8 cellular contexts compared by ENCODE assay signal in the genomic region with DNA sequence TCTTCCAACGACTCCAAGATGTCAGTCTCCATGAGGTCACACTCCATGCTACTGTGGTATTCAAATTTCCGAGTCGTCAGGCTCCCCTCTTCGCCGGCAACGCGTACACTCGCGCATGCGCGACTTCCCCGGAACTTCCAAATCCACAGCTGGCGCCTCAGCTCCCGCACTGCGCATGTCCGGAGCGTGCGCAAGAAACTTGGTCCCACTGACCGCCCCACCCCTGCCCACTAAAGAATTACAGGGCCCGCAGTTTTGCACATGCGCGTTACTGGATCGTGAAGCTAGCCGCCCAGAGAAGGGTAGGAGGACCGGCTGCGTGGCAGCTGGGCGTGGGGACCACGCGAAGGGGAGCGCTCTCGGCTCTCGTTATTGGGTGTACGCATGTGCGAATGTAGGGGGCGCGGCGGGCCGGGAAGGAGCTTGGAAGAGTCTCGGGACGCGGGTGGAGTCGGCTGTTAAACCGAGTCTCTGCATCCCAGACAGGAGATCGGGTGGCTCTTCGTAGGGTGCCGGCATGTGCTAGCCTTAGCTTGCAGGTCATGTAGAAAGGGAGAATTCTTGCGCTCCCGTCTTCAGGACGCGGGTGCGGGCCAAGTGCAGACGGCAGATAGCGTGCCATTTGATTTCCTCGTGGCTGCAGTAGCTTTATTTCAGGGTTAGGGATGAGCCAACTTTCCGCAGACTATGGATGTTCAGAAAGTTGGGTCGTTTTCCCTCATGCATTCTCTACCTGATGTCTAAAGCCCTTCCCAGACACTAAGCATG. TPM values are rescaled to one million over a fixed set of nuclear protein-coding genes. Genes with fewer than 3 reads are reported as not detected.
DNase-seq lines count a peak whose midpoint lies in the region; ATAC-seq and TF ChIP-seq lines count a peak whose summit lies in the region.

TSS of gene FAM98A (minus strand) at position 125 of the 768 bp plus-strand sequence. CDS start at position 47, 78 bp downstream.

- no peaks in the 10 kb centered on the region for H3K9me3 Mint-ChIP-seq in HFFc6
- no peaks in the 10 kb centered on the region for H3K9me3 Mint-ChIP-seq in activated naive CD4-positive, alpha-beta T cell treated with anti-CD3 and anti-CD28 coated beads, Interleukin-2, amount 10 ng/mL, durations not matched to agents 7 days and 5 days

- no peaks in the 10 kb centered on the region for H3K9me3 ChIP-seq in SK-N-MC (ENCODE audit: low read depth, low read length)
- no peaks in the 10 kb centered on the region for H3K9me3 ChIP-seq in gastroesophageal sphincter
- H3K9me3 ChIP-seq in neutrophil, result no peaks in the 10 kb centered on the region

- peak; percentile 98 for DNase-seq in GM06990 (ENCODE audit: extremely low read depth, insufficient read length)
- peak; percentile 99 for DNase-seq in HFFc6
- peak; percentile 99 for DNase-seq in NB4 (ENCODE audit: low read depth)
- DNase-seq in SK-N-MC (ENCODE audit: low read depth, low spot score), result peak; percentile 96
- peak; percentile 99 for DNase-seq in activated naive CD4-positive, alpha-beta T cell treated with anti-CD3 and anti-CD28 coated beads, Interleukin-2, amount 10 ng/mL, durations not matched to agents 7 days and 5 days
- peak; percentile 88 to 100 (median 98) for DNase-seq in substantia nigra (lab: John Stamatoyannopoulos, UW)

- H3K27me3 Mint-ChIP-seq in HFFc6 (ENCODE audit: insufficient read depth), result peaks cover 3% of the 10 kb centered on the region; the same call in 1 of the 2 replicates
- peaks cover 3% of the 10 kb centered on the region for H3K27me3 Mint-ChIP-seq in activated naive CD4-positive, alpha-beta T cell treated with anti-CD3 and anti-CD28 coated beads, Interleukin-2, amount 10 ng/mL, durations not matched to agents 7 days and 5 days

- H3K4me3 ChIP-seq in GM06990 (replicated peaks; ENCODE audit: low read depth, low read length), result peak within 1 kb of the TSS; percentile 95
- H3K4me3 ChIP-seq in NB4 (ENCODE audit: low read depth, low read length), result peak within 1 kb of the TSS; percentile 92
- peak within 1 kb of the TSS; percentile 89 for H3K4me3 ChIP-seq in SK-N-MC
- peak within 1 kb of the TSS; percentile 63 to 87 for H3K4me3 ChIP-seq in gastroesophageal sphincter
- H3K4me3 ChIP-seq in neutrophil (ENCODE audit: low read depth in 1 of 2, low read length in 1 of 2), result peak within 1 kb of the TSS; percentile 80 to 96

- H3K27me3 ChIP-seq in GM06990 (replicated peaks; ENCODE audit: control insufficient read depth, insufficient read depth, low read length) (no peaks in the 10 kb centered on the region), gastroesophageal sphincter (no peaks in the 10 kb centered on the region), neutrophil (no peaks in the 10 kb centered on the region)

- H3K9ac ChIP-seq in SK-N-MC (ENCODE audit: insufficient read length), result peak within 1 kb of the TSS; percentile 81

- CTCF ChIA-PET in activated naive CD4-positive, alpha-beta T cell treated with anti-CD3 and anti-CD28 coated beads, Interleukin-2, amount 10 ng/mL, durations not matched to agents 7 days and 5 days (lab: Charles Lee), result interaction anchor here (0.8 to 1.9 kb wide), 4 partner anchors 16 to 124 kb away, joined by 3 to 11 read pairs (median 4); no protein-coding TSS in a partner anchor

- no peak for TF ChIP-seq EP300 in gastroesophageal sphincter (IDR thresholded peaks at IDR 0.05)

- TF ChIP-seq POLR2A in NB4 (IDR thresholded peaks at IDR 0.05; ENCODE audit: extremely low read depth, insufficient read length) (peak; percentile 61), gastroesophageal sphincter (IDR thresholded peaks at IDR 0.05) (peak; percentile 41 to 58)

- peak; percentile 98 for ATAC-seq in gastroesophageal sphincter

- H3K27ac ChIP-seq in SK-N-MC (0 out of 2 replicates have a peak within 1 kb of the TSS, but pooled peaks have one; percentile 4), gastroesophageal sphincter (peak within 1 kb of the TSS; percentile 60 to 94 (median 86)), neutrophil (peak within 1 kb of the TSS; percentile 36), substantia nigra (ENCODE audit: low read depth, low read length, poor library complexity, severe bottlenecking) (peak within 1 kb of the TSS; percentile 85)

- H3K4me1 Mint-ChIP-seq in HFFc6 (ENCODE audit: low read depth), result peaks cover 42% of the 10 kb centered on the region
- peaks cover 31% of the 10 kb centered on the region for H3K4me1 Mint-ChIP-seq in activated naive CD4-positive, alpha-beta T cell treated with anti-CD3 and anti-CD28 coated beads, Interleukin-2, amount 10 ng/mL, durations not matched to agents 7 days and 5 days

- 0% methylated on average over 18 to 24 of the region's 56 CpGs for WGBS in gastroesophageal sphincter (ENCODE audit: low coverage in 1 of 2), 2 donors

- H3K4me3 Mint-ChIP-seq in HFFc6, result peak within 1 kb of the TSS; percentile 94
- H3K4me3 Mint-ChIP-seq in activated naive CD4-positive, alpha-beta T cell treated with anti-CD3 and anti-CD28 coated beads, Interleukin-2, amount 10 ng/mL, durations not matched to agents 7 days and 5 days, result peak within 1 kb of the TSS; percentile 92

- TF ChIP-seq CTCF in GM06990 (IDR thresholded peaks at IDR 0.05; ENCODE audit: insufficient read depth, low read length, poor library complexity, severe bottlenecking) (peak; percentile 27), HFFc6 (IDR thresholded peaks at IDR 0.05) (peak; percentile 63), NB4 (IDR thresholded peaks at IDR 0.05; ENCODE audit: low read depth, low read length) (no peak), gastroesophageal sphincter (IDR thresholded peaks at IDR 0.05) (peak in 1 of 4 experiments; percentile 47), neutrophil (IDR thresholded peaks at IDR 0.05) (no peak)

- peaks cover 3 to 42% (median 11%) of the 10 kb centered on the region in 3 donors for H3K4me1 ChIP-seq in gastroesophageal sphincter
- H3K4me1 ChIP-seq in neutrophil (ENCODE audit: control insufficient read depth in 1 of 2, insufficient read depth in 1 of 2, low read depth in 1 of 2, low read length in 1 of 2), result peaks cover 12 to 16% of the 10 kb centered on the region in 2 experiments

- peak within 1 kb of the TSS; percentile 95 for H3K27ac Mint-ChIP-seq in HFFc6
- peak within 1 kb of the TSS; percentile 84 for H3K27ac Mint-ChIP-seq in activated naive CD4-positive, alpha-beta T cell treated with anti-CD3 and anti-CD28 coated beads, Interleukin-2, amount 10 ng/mL, durations not matched to agents 7 days and 5 days

- no peaks in the 10 kb centered on the region; the same call in 1 of the 2 replicates for H3K36me3 ChIP-seq in GM06990 (ENCODE audit: control insufficient read depth, insufficient read depth, low read length)
- H3K36me3 ChIP-seq in SK-N-MC (ENCODE audit: insufficient read depth, low read length), result peaks cover 7% of the 10 kb centered on the region
- H3K36me3 ChIP-seq in gastroesophageal sphincter, result peaks cover 0 to 3% of the 10 kb centered on the region in 2 donors
- peaks cover 4% of the 10 kb centered on the region for H3K36me3 ChIP-seq in neutrophil

- peaks cover 10% of the 10 kb centered on the region for H3K36me3 Mint-ChIP-seq in HFFc6 (ENCODE audit: low read depth)
- peaks cover 10% of the 10 kb centered on the region for H3K36me3 Mint-ChIP-seq in activated naive CD4-positive, alpha-beta T cell treated with anti-CD3 and anti-CD28 coated beads, Interleukin-2, amount 10 ng/mL, durations not matched to agents 7 days and 5 days

RNA-seq across cellular contexts. Expression of gene FAM98A, which starts in this region (rescaled TPM):
- 100 to 1,000 TPM; 144 to 178 (median 167) TPM for total RNA-seq in HFFc6 (2021; fragmentation: NEBNext Ultra II Directional; extraction: Animal tissue kit (Norgen Biotek cat#: 25700))
- 10 to 100 TPM; 27.8 to 54.8 (median 43.1) TPM for total RNA-seq in gastroesophageal sphincter

Comparison
In these comparisons a context has a peak if more than half of its experiments do, and no peak if none do; other contexts are left out.
1. Peak in every context shown above with its lines: DNase-seq, ATAC-seq, H3K4me3 ChIP-seq and H3K27ac ChIP-seq.
2. CTCF ChIP-seq: peak in GM06990 (single experiment) and HFFc6 (single experiment); none in NB4 (single experiment) and neutrophil (single experiment).
3. H3K27ac ChIP-seq: peak in every context shown above with its lines; median percentile 86 in gastroesophageal sphincter; 85 in substantia nigra; 36 in neutrophil; 4 in SK-N-MC.